ENCODE assay signal across 10 cellular contexts in genomic region chr2:224400886-224401632, GRCh38. TPM values are rescaled to one million over a fixed set of nuclear protein-coding genes. Genes with fewer than 3 reads are reported as not detected.
DNase-seq lines count a peak whose midpoint lies in the region; ATAC-seq and TF ChIP-seq lines count a peak whose summit lies in the region.
"Had no signal": no experiment of that assay in that cellular context is flagged by ENCODE, and none has a peak within 500 bp of the region (broad histone marks: within the 10 kb centered on the region; RNA-seq: fewer than 3 reads in every experiment).

No MANE protein-coding gene starts in this region.

- H3K27ac Mint-ChIP-seq in CD14-positive monocyte = peak overlapping the region; percentile 90 to 99 (median 97)
- no peak overlapping the region for H3K27ac Mint-ChIP-seq in T-helper 1 cell treated with Interleukin-12 subunit alpha and Interleukin-12 subunit beta and Interleukin-4 antibody, amounts not matched to agents 30 μg/mL and 1 μg/mL, for 36 hours
- H3K27ac Mint-ChIP-seq: GM23338 had no signal

- H3K4me1 Mint-ChIP-seq in CD14-positive monocyte = peaks cover 58% of the 10 kb centered on the region
- H3K4me1 Mint-ChIP-seq in T-helper 1 cell treated with Interleukin-12 subunit alpha and Interleukin-12 subunit beta and Interleukin-4 antibody, amounts not matched to agents 30 μg/mL and 1 μg/mL, for 36 hours (ENCODE audit: low read depth) = peaks cover 13% of the 10 kb centered on the region

- peaks cover 47% of the 10 kb centered on the region for H3K4me1 ChIP-seq in parathyroid adenoma

- H3K79me2 ChIP-seq in parathyroid adenoma = peaks cover 10% of the 10 kb centered on the region

- H2AFZ ChIP-seq in parathyroid adenoma = peak overlapping the region; percentile 80
- H2AFZ ChIP-seq: GM23338 had no signal

- no peaks in the 10 kb centered on the region for H3K27me3 Mint-ChIP-seq in CD14-positive monocyte (ENCODE audit: low read depth in 3 of 3)
- H3K27me3 Mint-ChIP-seq in T-helper 1 cell treated with Interleukin-12 subunit alpha and Interleukin-12 subunit beta and Interleukin-4 antibody, amounts not matched to agents 30 μg/mL and 1 μg/mL, for 36 hours (ENCODE audit: low read depth) = peaks cover 5% of the 10 kb centered on the region

- H3K4me2 ChIP-seq in parathyroid adenoma (ENCODE audit: low read length) = peak overlapping the region; percentile 24
- H3K4me2 ChIP-seq: GM23338 had no signal

- peaks cover 19 to 21% of the 10 kb centered on the region in 2 donors for H3K36me3 Mint-ChIP-seq in CD14-positive monocyte
- H3K36me3 Mint-ChIP-seq in T-helper 1 cell treated with Interleukin-12 subunit alpha and Interleukin-12 subunit beta and Interleukin-4 antibody, amounts not matched to agents 30 μg/mL and 1 μg/mL, for 36 hours (ENCODE audit: low read depth) = peaks cover 1% of the 10 kb centered on the region

- H3K4me3 Mint-ChIP-seq in CD14-positive monocyte = peak overlapping the region; percentile 88 to 93
- peak overlapping the region; percentile 72 for H3K4me3 Mint-ChIP-seq in T-helper 1 cell treated with Interleukin-12 subunit alpha and Interleukin-12 subunit beta and Interleukin-4 antibody, amounts not matched to agents 30 μg/mL and 1 μg/mL, for 36 hours
- H3K4me3 Mint-ChIP-seq: GM23338 had no signal

- intact Hi-C loops in CD14-positive monocyte (cut with micrococcal nuclease) (no loop called here), Right ventricle myocardium superior (cut with DNase I) (no loop called here)

- H3K27ac ChIP-seq in parathyroid adenoma = peak overlapping the region; percentile 89
- H3K27ac ChIP-seq: C4-2B had no signal

- H3K36me3 ChIP-seq in parathyroid adenoma (ENCODE audit: control insufficient read depth, insufficient read depth, low read length) = no peaks in the 10 kb centered on the region

- peaks cover 0 to 6% (median 4%) of the 10 kb centered on the region in 7 donors for H3K9me3 Mint-ChIP-seq in CD14-positive monocyte
- H3K9me3 Mint-ChIP-seq in T-helper 1 cell treated with Interleukin-12 subunit alpha and Interleukin-12 subunit beta and Interleukin-4 antibody, amounts not matched to agents 30 μg/mL and 1 μg/mL, for 36 hours = no peaks in the 10 kb centered on the region

- H3K27me3 ChIP-seq in parathyroid adenoma (ENCODE audit: control insufficient read depth, insufficient read depth, low read length) = no peaks in the 10 kb centered on the region

- CTCF ChIA-PET in HEK293T (lab: Yijun Ruan, JAX) = no interaction called here

- no peak overlapping the region for H3K9ac ChIP-seq in parathyroid adenoma

- POLR2A ChIA-PET in HEK293T (lab: Yijun Ruan, JAX) = no interaction called here

- TF ChIP-seq CTCF in CD14-positive monocyte (IDR thresholded peaks at IDR 0.05) (peak; percentile 13), parathyroid adenoma (IDR thresholded peaks at IDR 0.05) (peak; percentile 38)

- ATAC-seq in Right ventricle myocardium superior (ENCODE audit: poor library complexity) (peak; percentile 50), HG03457 (IDR thresholded peaks at IDR 0.05; ENCODE audit: unreplicated experiment) (no peak), HG02840 (IDR thresholded peaks at IDR 0.05; ENCODE audit: low FRiP score, unreplicated experiment) (no peak)
- ATAC-seq: GM23338 had no signal

- no peak overlapping the region for H3K4me3 ChIP-seq in parathyroid adenoma (ENCODE audit: low read depth, low read length)
- H3K4me3 ChIP-seq: GM23338 had no signal

- no peaks in the 10 kb centered on the region for H3K9me3 ChIP-seq in parathyroid adenoma (ENCODE audit: control insufficient read depth, low read length)

- DNase-seq in CD14-positive monocyte (ENCODE audit: low spot score) (no peak), Right ventricle myocardium superior (no peak), HEK293T (ENCODE audit: extremely low spot score) (no peak), EL (no peak)

TF ChIP-seq in HEK293T, 16 proteins besides CTCF, POLR2A, EP300 and RAD21:
- TF ChIP-seq NFRKB (IDR thresholded peaks at IDR 0.05) (no peak), LEF1 (IDR thresholded peaks at IDR 0.05; ENCODE audit: borderline replicate concordance) (no peak)

RNA-seq across cellular contexts. Expression of gene FAM124B, which starts 0.8 kb away (rescaled TPM):
- polyA plus RNA-seq in CD14-positive monocyte = 1 to 10 TPM; 2.0 to 2.1 TPM
- 1.00 TPM for total RNA-seq in Right ventricle myocardium superior
